In the genomic region with DNA sequence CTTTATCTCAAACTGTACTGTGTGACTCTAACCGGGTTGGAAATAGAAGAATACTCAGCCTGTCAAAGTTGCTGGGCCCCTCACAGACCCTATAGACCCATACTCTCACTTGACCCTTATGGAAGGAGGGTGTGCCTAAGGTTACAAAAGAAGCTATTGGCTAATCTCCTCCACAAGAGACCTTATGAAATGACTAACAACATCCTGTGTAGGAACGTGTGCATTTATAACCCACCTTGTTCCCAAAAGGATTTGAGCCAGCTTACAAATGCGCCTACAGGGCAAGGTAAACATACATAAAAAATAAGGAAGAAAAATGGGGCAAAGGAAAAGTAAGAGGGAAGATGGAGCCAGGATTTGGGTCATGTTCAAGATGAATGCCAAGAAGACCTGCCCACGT, we compare ENCODE assay signal across 25 cellular contexts.
"Had no signal": no experiment of that assay in that cellular context is flagged by ENCODE, and none has a peak within 500 bp of the region (broad histone marks: within the 10 kb centered on the region; RNA-seq: fewer than 3 reads in every experiment).

No MANE protein-coding gene starts in this region.

- H3K27ac ChIP-seq: body of pancreas, coronary artery, dorsolateral prefrontal cortex, parathyroid adenoma, thoracic aorta had no signal

- ATAC-seq: activated CD8-positive, alpha-beta memory T cell treated with anti-CD3 and anti-CD28 coated beads, Interleukin-2, amount 10 ng/mL, durations not matched to agents 7 days and 5 days; activated CD8-positive, alpha-beta T cell treated with anti-CD3 and anti-CD28 coated beads, Interleukin-2, amount 10 ng/mL, durations not matched to agents 7 days and 5 days; activated naive CD4-positive, alpha-beta T cell treated with anti-CD3 and anti-CD28 coated beads, Interleukin-2, amount 50 U/mL, for 72 hours; activated T-cell treated with anti-CD3 and anti-CD28 coated beads, Interleukin-2, amount 50 U/mL, for 72 hours; body of pancreas; naive thymus-derived CD8-positive, alpha-beta T cell; right cardiac atrium; stimulated activated effector memory CD8-positive, alpha-beta T cell treated with anti-CD3 and anti-CD28 coated beads, Interleukin-12 subunit alpha, Interleukin-12 subunit beta, amount 100 ng/mL, for 72 hours; WTC11 had no signal

- H3K79me2 ChIP-seq: parathyroid adenoma had no signal

- H3K36me3 ChIP-seq: thoracic aorta had no signal

- H3K9me3 ChIP-seq: body of pancreas, thoracic aorta had no signal

- H3K27me3 ChIP-seq: body of pancreas, dorsolateral prefrontal cortex had no signal

- H3K9ac ChIP-seq: parathyroid adenoma had no signal

- DNase-seq: activated CD4-positive, alpha-beta T cell treated with anti-CD3 and anti-CD28 coated beads for 1 hour; activated CD8-positive, alpha-beta memory T cell treated with anti-CD3 and anti-CD28 coated beads, Interleukin-2, amount 10 ng/mL, durations not matched to agents 7 days and 5 days; activated CD8-positive, alpha-beta T cell treated with anti-CD3 and anti-CD28 coated beads, Interleukin-2, amount 10 ng/mL, durations not matched to agents 7 days and 5 days; activated naive CD4-positive, alpha-beta T cell; activated T-cell treated with anti-CD3 and anti-CD28 coated beads, Interleukin-2, amount 50 U/mL, for 72 hours; aorta; body of pancreas; dorsolateral prefrontal cortex; effector memory CD4-positive, alpha-beta T cell; erythroblast; foreskin fibroblast; hippocampal formation; kidney; midbrain; naive thymus-derived CD8-positive, alpha-beta T cell; occipital lobe; right cardiac atrium; stimulated activated CD4-positive, alpha-beta T cell treated with anti-CD3 and anti-CD28 coated beads, Interleukin-2, amount 100 ng/mL, for 48 hours; T-helper 2 cell had no signal

- H3K4me3 ChIP-seq: body of pancreas, coronary artery, dorsolateral prefrontal cortex, thoracic aorta had no signal

- H2AFZ ChIP-seq: parathyroid adenoma had no signal
